27 cellular contexts compared by ENCODE assay signal in the genomic region with DNA sequence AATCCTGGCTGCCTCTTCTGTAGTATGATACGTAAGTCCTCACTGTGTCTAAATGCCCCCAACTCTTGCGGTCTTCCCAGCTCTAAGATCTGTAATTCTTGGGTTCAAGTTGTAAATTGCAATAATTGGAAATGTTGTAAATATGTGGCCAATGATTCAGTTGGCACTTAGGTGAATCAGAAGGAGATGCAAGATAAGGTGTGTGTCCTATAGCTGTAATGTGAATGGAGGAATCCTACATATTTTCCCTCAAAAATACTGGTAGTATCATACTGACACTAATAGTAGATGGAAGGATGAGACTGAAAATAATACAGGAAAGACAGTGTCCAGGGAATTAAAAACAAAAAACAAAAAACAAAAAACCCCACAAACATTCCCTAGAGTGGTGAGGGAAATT.
"Had no signal": no experiment of that assay in that cellular context is flagged by ENCODE, and none has a peak within 500 bp of the region (broad histone marks: within the 10 kb centered on the region; RNA-seq: fewer than 3 reads in every experiment).

No MANE protein-coding gene starts in this region.

- H3K36me3 ChIP-seq: colonic mucosa, esophagus muscularis mucosa, gastroesophageal sphincter, lower lobe of right lung, prostate gland, right atrium auricular region, sigmoid colon, tibial artery had no signal

- H3K4me1 ChIP-seq: colonic mucosa, foreskin keratinocyte, prostate gland had no signal

- H3K9ac ChIP-seq: parathyroid adenoma had no signal

- H3K27ac ChIP-seq: colonic mucosa, dorsolateral prefrontal cortex, epithelial cell of prostate, esophagus muscularis mucosa, foreskin keratinocyte, gastroesophageal sphincter, lower lobe of right lung, parathyroid adenoma, prostate gland, sigmoid colon, testis, tibial artery had no signal

- H3K4me1 Mint-ChIP-seq: natural killer cell; stimulated activated effector memory CD8-positive, alpha-beta T cell treated with anti-CD3 and anti-CD28 coated beads, Interleukin-12 subunit alpha, Interleukin-12 subunit beta, amount 100 ng/mL, for 72 hours had no signal

- H3K4me3 ChIP-seq: colonic mucosa, dorsolateral prefrontal cortex, esophagus muscularis mucosa, gastroesophageal sphincter, heart right ventricle, lower lobe of right lung, prostate gland, right atrium auricular region, sigmoid colon, testis, tibial artery had no signal

- H3K4me3 Mint-ChIP-seq: natural killer cell; stimulated activated effector memory CD8-positive, alpha-beta T cell treated with anti-CD3 and anti-CD28 coated beads, Interleukin-12 subunit alpha, Interleukin-12 subunit beta, amount 100 ng/mL, for 72 hours; type B pancreatic cell had no signal

- H2AFZ ChIP-seq: parathyroid adenoma had no signal

- H3K9me3 Mint-ChIP-seq: natural killer cell; stimulated activated effector memory CD8-positive, alpha-beta T cell treated with anti-CD3 and anti-CD28 coated beads, Interleukin-12 subunit alpha, Interleukin-12 subunit beta, amount 100 ng/mL, for 72 hours; type B pancreatic cell had no signal

- H3K9me3 ChIP-seq: colonic mucosa, esophagus muscularis mucosa, gastroesophageal sphincter, heart right ventricle, lower lobe of right lung, prostate gland, right atrium auricular region, sigmoid colon, testis, tibial artery had no signal

- ATAC-seq: foreskin keratinocyte; gastroesophageal sphincter; heart right ventricle; left colon; lower lobe of right lung; natural killer cell; stimulated activated effector memory CD8-positive, alpha-beta T cell treated with anti-CD3 and anti-CD28 coated beads, Interleukin-12 subunit alpha, Interleukin-12 subunit beta, amount 100 ng/mL, for 72 hours had no signal

- H3K27ac Mint-ChIP-seq: natural killer cell; stimulated activated effector memory CD8-positive, alpha-beta T cell treated with anti-CD3 and anti-CD28 coated beads, Interleukin-12 subunit alpha, Interleukin-12 subunit beta, amount 100 ng/mL, for 72 hours; type B pancreatic cell had no signal

- H3K36me3 Mint-ChIP-seq: natural killer cell; stimulated activated effector memory CD8-positive, alpha-beta T cell treated with anti-CD3 and anti-CD28 coated beads, Interleukin-12 subunit alpha, Interleukin-12 subunit beta, amount 100 ng/mL, for 72 hours had no signal

- H3K27me3 ChIP-seq: colonic mucosa, dorsolateral prefrontal cortex, esophagus muscularis mucosa, foreskin keratinocyte, gastroesophageal sphincter, heart right ventricle, right atrium auricular region, sigmoid colon, testis, tibial artery had no signal

- H3K27me3 Mint-ChIP-seq: type B pancreatic cell had no signal

- DNase-seq: colonic mucosa; dorsolateral prefrontal cortex; effector CD4-positive, alpha-beta T cell; foreskin keratinocyte; heart right ventricle; hippocampal formation; islet precursor cell; kidney glomerular epithelial cell; left colon; left ventricle myocardium superior; lower lobe of right lung; natural killer cell; sigmoid colon; stimulated activated CD4-positive, alpha-beta T cell treated with anti-CD3 and anti-CD28 coated beads, Interleukin-2, amount 100 ng/mL, for 24 hours; stimulated activated CD4-positive, alpha-beta T cell treated with anti-CD3 and anti-CD28 coated beads, Interleukin-4, amount 100 ng/mL, for 24 hours; stimulated activated naive CD4-positive, alpha-beta T cell treated with Interleukin-2 at 50 U/mL for 16 hours; substantia nigra; testis; tibial artery had no signal

- H3K79me2 ChIP-seq: parathyroid adenoma had no signal
